ENCODE assay signal across 1 cellular context in genomic region chr12:88650715-88651114, GRCh38.
TF ChIP-seq lines count a peak whose summit lies in the region.

No MANE protein-coding gene starts in this region.

TF ChIP-seq in SK-N-SH treated with all-trans-retinoic acid at 6 μM for 48 hours, 23 proteins besides CTCF, POLR2A, EP300 and RAD21 (continued from another document):
- TF ChIP-seq CREB5 (CRISPR knock-in tag; IDR thresholded peaks at IDR 0.05; ENCODE audit: low read depth) (no peak), PPARA (CRISPR knock-in tag; IDR thresholded peaks at IDR 0.05; ENCODE audit: borderline replicate concordance) (no peak)
